10 cellular contexts compared by ENCODE assay signal in the genomic region with DNA sequence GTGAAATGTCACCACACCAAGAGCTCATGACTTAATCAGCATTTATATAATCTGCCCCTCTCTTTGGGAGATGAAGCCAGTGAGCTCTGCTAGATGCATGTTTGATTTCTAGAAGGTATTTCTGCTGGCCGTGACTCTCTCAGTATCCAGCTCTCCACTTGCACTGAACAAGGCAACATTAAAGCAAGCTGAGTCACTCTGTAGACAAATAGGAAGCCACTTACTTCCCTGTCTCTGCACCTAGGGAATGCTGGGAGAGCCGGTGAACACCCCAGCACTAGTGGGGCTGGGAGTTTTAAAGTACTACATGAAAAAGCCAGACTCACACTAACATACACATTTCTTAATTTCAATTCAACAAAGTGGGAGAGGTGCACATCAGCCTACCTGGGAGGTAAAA.
DNase-seq lines count a peak whose midpoint lies in the region; ATAC-seq and TF ChIP-seq lines count a peak whose summit lies in the region.
"Had no signal": no experiment of that assay in that cellular context is flagged by ENCODE, and none has a peak within 500 bp of the region (broad histone marks: within the 10 kb centered on the region; RNA-seq: fewer than 3 reads in every experiment).

No MANE protein-coding gene starts in this region.

- no peak overlapping the region for H3K27ac ChIP-seq in breast epithelium
- H3K27ac ChIP-seq in upper lobe of left lung, result peak overlapping the region in 3 of 4 donors; percentile 3 to 33 (median 21)

- ATAC-seq in left ventricle myocardium superior (peak; percentile 68), upper lobe of left lung (ENCODE audit: low FRiP score in 2 of 2) (peak; percentile 47 to 75)

- intact Hi-C loops in MCF 10A (cut with micrococcal nuclease) (no loop called here), breast epithelium (cut with DNase I; ENCODE audit: low total_unique reads) (no loop called here), left ventricle myocardium superior (cut with micrococcal nuclease) (no loop called here)
- intact Hi-C loops in activated CD4-positive, alpha-beta memory T cell treated with anti-CD3 and anti-CD28 coated beads for 36 hours (cut with micrococcal nuclease), result no loop called here

- no peaks in the 10 kb centered on the region for H3K36me3 Mint-ChIP-seq in MCF 10A (ENCODE audit: insufficient read depth, unreplicated experiment)
- H3K36me3 Mint-ChIP-seq in activated CD4-positive, alpha-beta memory T cell treated with anti-CD3 and anti-CD28 coated beads for 36 hours, result no peaks in the 10 kb centered on the region
- H3K36me3 Mint-ChIP-seq: CD4-positive, CD25-positive, alpha-beta regulatory T cell had no signal

- CTCF ChIA-PET in MCF 10A (lab: Yijun Ruan, JAX), result interaction anchor here (0.9 kb wide), 1 partner anchor 74 kb away, joined by 6 read pairs; no protein-coding TSS in a partner anchor
- CTCF ChIA-PET in activated CD4-positive, alpha-beta memory T cell treated with anti-CD3 and anti-CD28 coated beads for 36 hours (lab: Charles Lee), result no interaction called here

- TF ChIP-seq POLR2A in breast epithelium (IDR thresholded peaks at IDR 0.05) (no peak), upper lobe of left lung (IDR thresholded peaks at IDR 0.05) (peak in 1 of 4 donors; percentile 30)

- H3K27me3 Mint-ChIP-seq in MCF 10A (ENCODE audit: insufficient read depth, unreplicated experiment), result peaks cover 41% of the 10 kb centered on the region
- no peaks in the 10 kb centered on the region for H3K27me3 Mint-ChIP-seq in activated CD4-positive, alpha-beta memory T cell treated with anti-CD3 and anti-CD28 coated beads for 36 hours
- H3K27me3 Mint-ChIP-seq: CD4-positive, CD25-positive, alpha-beta regulatory T cell had no signal

- no peaks in the 10 kb centered on the region for H3K9me3 Mint-ChIP-seq in MCF 10A (ENCODE audit: unreplicated experiment)
- no peaks in the 10 kb centered on the region for H3K9me3 Mint-ChIP-seq in activated CD4-positive, alpha-beta memory T cell treated with anti-CD3 and anti-CD28 coated beads for 36 hours

- TF ChIP-seq CTCF in MCF 10A (IDR thresholded peaks at IDR 0.05; ENCODE audit: unreplicated experiment) (no peak), breast epithelium (IDR thresholded peaks at IDR 0.05) (no peak), upper lobe of left lung (IDR thresholded peaks at IDR 0.05) (no peak)

- H3K4me1 Mint-ChIP-seq in MCF 10A (ENCODE audit: insufficient read depth, unreplicated experiment), result no peaks in the 10 kb centered on the region
- H3K4me1 Mint-ChIP-seq in activated CD4-positive, alpha-beta memory T cell treated with anti-CD3 and anti-CD28 coated beads for 36 hours (ENCODE audit: low read depth), result peaks cover 17% of the 10 kb centered on the region

- H3K27me3 ChIP-seq in breast epithelium (peaks cover 0 to 42% of the 10 kb centered on the region in 2 donors), upper lobe of left lung (no peaks in the 10 kb centered on the region)

- BruUV-seq in MCF 10A (replicated peaks; lab: Mats Ljungman, UMichigan), result no TSS peak

- H3K36me3 ChIP-seq in breast epithelium, result no peaks in the 10 kb centered on the region
- no peaks in the 10 kb centered on the region for H3K36me3 ChIP-seq in upper lobe of left lung

- H3K9me3 ChIP-seq in breast epithelium (peaks cover 0 to 7% of the 10 kb centered on the region in 2 donors), upper lobe of left lung (no peaks in the 10 kb centered on the region)

- no peak overlapping the region for H3K4me3 Mint-ChIP-seq in MCF 10A (ENCODE audit: unreplicated experiment)
- no peak overlapping the region for H3K4me3 Mint-ChIP-seq in activated CD4-positive, alpha-beta memory T cell treated with anti-CD3 and anti-CD28 coated beads for 36 hours

- POLR2A ChIA-PET in MCF 10A (lab: Yijun Ruan, JAX), result interaction anchor here (0.5 to 0.7 kb wide), 3 partner anchors 11 to 943 kb away, joined by 3 read pairs; no protein-coding TSS in a partner anchor
- POLR2A ChIA-PET in activated CD4-positive, alpha-beta memory T cell treated with anti-CD3 and anti-CD28 coated beads for 36 hours (lab: Charles Lee), result no interaction called here

- H3K4me3 ChIP-seq in breast epithelium (no peak overlapping the region), upper lobe of left lung (no peak overlapping the region)

- TF ChIP-seq EP300 in upper lobe of left lung (IDR thresholded peaks at IDR 0.05), result no peak

- H3K27ac Mint-ChIP-seq in MCF 10A (ENCODE audit: low read depth, unreplicated experiment), result no peak overlapping the region
- no peak overlapping the region for H3K27ac Mint-ChIP-seq in activated CD4-positive, alpha-beta memory T cell treated with anti-CD3 and anti-CD28 coated beads for 36 hours
- H3K27ac Mint-ChIP-seq: CD4-positive, CD25-positive, alpha-beta regulatory T cell had no signal

- WGBS in upper lobe of left lung, 2 donors, result 52 to 75% methylated on average over 2 of the region's 2 CpGs

- H3K4me1 ChIP-seq in breast epithelium (no peaks in the 10 kb centered on the region), upper lobe of left lung (no peaks in the 10 kb centered on the region)

- peak; percentile 11 for DNase-seq in MCF 10A (ENCODE audit: unreplicated experiment)
- no peak for DNase-seq in breast epithelium (ENCODE audit: low spot score in 2 of 2)
- DNase-seq in RPMI8226, result peak; percentile 30
- DNase-seq in left ventricle myocardium superior, result no peak
- peak in 1 of 2 donors; percentile 45 for DNase-seq in upper lobe of left lung
- no peak for DNase-seq in activated CD4-positive, alpha-beta memory T cell treated with anti-CD3 and anti-CD28 coated beads for 36 hours
- no peak for DNase-seq in NK-92 (lab: John Stamatoyannopoulos, UW; ENCODE audit: unreplicated experiment)
- no peak for DNase-seq in NCI-H748 (lab: John Stamatoyannopoulos, UW; ENCODE audit: unreplicated experiment)
- DNase-seq: activated CD8-positive, alpha-beta memory T cell treated with anti-CD3 and anti-CD28 coated beads for 24 hours had no signal

Comparison
In these comparisons a context has a peak if more than half of its experiments do, and no peak if none do; other contexts are left out.
1. DNase-seq: peak in MCF 10A (single experiment) and RPMI8226 (single experiment); none in breast epithelium (0 of 2), left ventricle myocardium superior (single experiment), activated CD4-positive, alpha-beta memory T cell treated with anti-CD3 and anti-CD28 coated beads for 36 hours (single experiment), NK-92 (single experiment) and NCI-H748 (single experiment).
2. H3K27ac ChIP-seq: peak in upper lobe of left lung (3 of 4); none in breast epithelium (0 of 2).